Comparison of ENCODE assay signal across 21 cellular contexts in the genomic region with DNA sequence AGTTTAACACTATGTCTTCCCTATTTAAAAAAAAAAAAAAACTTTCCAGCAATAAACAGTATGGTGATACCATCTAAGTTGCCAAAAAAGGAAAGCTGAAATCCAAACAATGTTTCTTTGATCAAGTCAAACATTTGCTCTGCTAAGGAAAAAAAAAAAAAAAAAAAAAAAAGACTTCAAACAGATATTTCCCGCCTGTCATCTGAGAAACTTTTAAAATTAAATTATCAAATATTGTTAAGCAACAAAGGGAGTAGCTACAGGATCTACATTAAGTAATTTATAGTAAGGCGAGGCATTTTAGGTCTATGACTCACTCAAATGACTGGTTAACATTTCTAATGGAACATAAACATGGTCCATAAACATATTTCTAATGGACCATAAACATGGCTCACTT.
DNase-seq lines count a peak whose midpoint lies in the region; ATAC-seq and TF ChIP-seq lines count a peak whose summit lies in the region.
"Had no signal": no experiment of that assay in that cellular context is flagged by ENCODE, and none has a peak within 500 bp of the region (broad histone marks: within the 10 kb centered on the region; RNA-seq: fewer than 3 reads in every experiment).

No MANE protein-coding gene starts in this region.

- no peaks in the 10 kb centered on the region for H3K9me3 ChIP-seq in mucosa of descending colon
- H3K9me3 ChIP-seq: lower lobe of right lung, psoas muscle had no signal

- intact Hi-C loops in mucosa of descending colon (cut with DNase I, micrococcal nuclease), result no loop called here

- no peaks in the 10 kb centered on the region for H3K4me1 ChIP-seq in mucosa of descending colon (ENCODE audit: low read depth)
- H3K4me1 ChIP-seq: foreskin keratinocyte had no signal

- TF ChIP-seq CTCF in LNCaP clone FGC (IDR thresholded peaks at IDR 0.05; ENCODE audit: control insufficient read depth, extremely low read depth, insufficient read depth) (no peak), mucosa of descending colon (IDR thresholded peaks at IDR 0.05) (no peak)

- no peak overlapping the region for H3K4me3 ChIP-seq in LNCaP clone FGC (ENCODE audit: low read depth, low read length)
- H3K4me3 ChIP-seq in mucosa of descending colon, result no peak overlapping the region
- H3K4me3 ChIP-seq: lower lobe of right lung, psoas muscle had no signal

- H3K36me3 ChIP-seq in mucosa of descending colon (ENCODE audit: low read depth), result no peaks in the 10 kb centered on the region

- ATAC-seq in esophagus mucosa, result peak; percentile 35
- peak; percentile 61 for ATAC-seq in mucosa of descending colon
- no peak for ATAC-seq in HG03342 (IDR thresholded peaks at IDR 0.05; ENCODE audit: unreplicated experiment)
- ATAC-seq in GM18517 (IDR thresholded peaks at IDR 0.05; ENCODE audit: unreplicated experiment), result no peak
- ATAC-seq: effector memory CD8-positive, alpha-beta T cell; foreskin keratinocyte; lower lobe of right lung; naive thymus-derived CD4-positive, alpha-beta T cell; psoas muscle; stimulated activated naive B cell treated with anti-CD40 and anti-IgM and Interleukin-4, amounts not matched to agents 10 μg/mL and 1 μg/mL and 100 μg/mL, for 72 hours had no signal

- DNase-seq in EH (ENCODE audit: low read depth) (peak; percentile 41), LNCaP clone FGC (ENCODE audit: low read depth) (peak; percentile 82), mucosa of descending colon (no peak), NCI-H2107 (lab: John Stamatoyannopoulos, UW) (no peak), T1000 (lab: John Stamatoyannopoulos, UW) (no peak)
- DNase-seq: activated CD4-positive, CD25-positive, alpha-beta regulatory T cell; activated CD8-positive, alpha-beta memory T cell treated with anti-CD3 and anti-CD28 coated beads for 24 hours; effector memory CD8-positive, alpha-beta T cell; foreskin keratinocyte; lower lobe of right lung; naive thymus-derived CD4-positive, alpha-beta T cell; NCI-H1436; NCI-H226; NK-92 treated with Interleukin-12 subunit alpha and Interleukin-12 subunit beta, amount 100 ng/mL, for 24 hours; psoas muscle; Right ventricle myocardium superior; stimulated activated naive B cell treated with anti-CD40 and anti-IgM and Interleukin-4, amounts not matched to agents 10 μg/mL and 1 μg/mL and 100 μg/mL, for 72 hours; T-helper 2 cell had no signal

Comparison
In these comparisons a context has a peak if more than half of its experiments do, and no peak if none do; other contexts are left out.
1. DNase-seq: peak in EH (single experiment) and LNCaP clone FGC (single experiment); none in mucosa of descending colon (0 of 3), NCI-H2107 (single experiment) and T1000 (single experiment).
2. ATAC-seq: peak in esophagus mucosa (single experiment) and mucosa of descending colon (single experiment); none in HG03342 (single experiment) and GM18517 (single experiment).